Comparison of ENCODE assay signal across 9 cellular contexts in genomic region chr9:17531642-17532254, GRCh38. TPM values are rescaled to one million over a fixed set of nuclear protein-coding genes. Genes with fewer than 3 reads are reported as not detected.
A peak's percentile ranks its signal among the peaks of the same experiment; 100 is the strongest.
DNase-seq lines count a peak whose midpoint lies in the region; ATAC-seq, FAIRE-seq and TF ChIP-seq lines count a peak whose summit lies in the region.
"Had no signal": no experiment of that assay in that cellular context is flagged by ENCODE, and none has a peak within 500 bp of the region (broad histone marks: within the 10 kb centered on the region; RNA-seq: fewer than 3 reads in every experiment).

No MANE protein-coding gene starts in this region.

- peak overlapping the region; percentile 70 for H3K4me2 ChIP-seq in OCI-LY3 (ENCODE audit: low read length)
- H3K4me2 ChIP-seq: BLaER1 had no signal

- DNase-seq in DMS153 treated with DMSO at 0.1 percent for 48 hours (lab: John Stamatoyannopoulos, UW; ENCODE audit: unreplicated experiment): peak; percentile 32
- DNase-seq in DMS153 (lab: John Stamatoyannopoulos, UW): no peak
- DNase-seq in GM19239 (ENCODE audit: insufficient read length, low spot score): peak; percentile 12
- peak; percentile 17 to 48 for DNase-seq in dermis microvascular lymphatic vessel endothelial cell (ENCODE audit: low read depth in 2 of 2)
- DNase-seq in cerebellar nuclear complex (lab: John Stamatoyannopoulos, UW): no peak

- peak overlapping the region; percentile 62 for H3K4me3 ChIP-seq in OCI-LY3 (ENCODE audit: low read length)
- H3K4me3 ChIP-seq: BLaER1 had no signal

- FAIRE-seq in GM19239 (lab: Jason Lieb, UNC): no peak

- no peaks in the 10 kb centered on the region for H3K9me3 Mint-ChIP-seq in nephron

- H3K9ac ChIP-seq in OCI-LY3 (ENCODE audit: low read length): peak overlapping the region; percentile 17; the same call in 1 of the 2 replicates
- H3K9ac ChIP-seq: BLaER1 had no signal

- no peaks in the 10 kb centered on the region for H3K36me3 Mint-ChIP-seq in nephron (ENCODE audit: low read depth)

- no peaks in the 10 kb centered on the region for H3K36me3 ChIP-seq in OCI-LY3 (replicated peaks; ENCODE audit: low read depth, low read length)
- H3K36me3 ChIP-seq: BLaER1 had no signal

- H4K20me1 ChIP-seq in OCI-LY3 (ENCODE audit: insufficient read depth, low read length): no peaks in the 10 kb centered on the region
- H4K20me1 ChIP-seq: BLaER1 had no signal

- no peaks in the 10 kb centered on the region for H3K79me2 ChIP-seq in OCI-LY3 (ENCODE audit: low read length)

- H3K9me3 ChIP-seq in OCI-LY3 (ENCODE audit: insufficient read depth, low read length): no peaks in the 10 kb centered on the region
- H3K9me3 ChIP-seq: BLaER1 had no signal

- H3K27ac ChIP-seq in OCI-LY3 (ENCODE audit: low read length): no peak overlapping the region
- H3K27ac ChIP-seq: BLaER1 had no signal

- no peak overlapping the region for H3K4me3 Mint-ChIP-seq in nephron

- ATAC-seq in HG03280 (IDR thresholded peaks at IDR 0.05; ENCODE audit: unreplicated experiment): peak; percentile 93

- H3K27me3 Mint-ChIP-seq in nephron (ENCODE audit: low read depth): no peaks in the 10 kb centered on the region

- H3K27me3 ChIP-seq in OCI-LY3 (ENCODE audit: low read depth, low read length): peaks cover 9% of the 10 kb centered on the region; the same call in 1 of the 2 replicates
- H3K27me3 ChIP-seq: BLaER1 had no signal

- peak overlapping the region in 2 of 3 experiments; percentile 56 to 63 for H3K27ac Mint-ChIP-seq in nephron

- peaks cover 8% of the 10 kb centered on the region for H3K4me1 Mint-ChIP-seq in nephron

- TF ChIP-seq CTCF in OCI-LY3 (IDR thresholded peaks at IDR 0.05; ENCODE audit: low read depth, low read length): peak; percentile 61
- TF ChIP-seq CTCF in nephron (IDR thresholded peaks at IDR 0.05; ENCODE audit: unreplicated experiment in 3 of 3): peak; percentile 81 to 91 (median 83)

- H2AFZ ChIP-seq in OCI-LY3 (ENCODE audit: low read depth, low read length): peak overlapping the region; percentile 91

- H3K4me1 ChIP-seq in OCI-LY3 (ENCODE audit: low read length): peaks cover 4% of the 10 kb centered on the region; the same call in 1 of the 2 replicates
- H3K4me1 ChIP-seq: BLaER1 had no signal

RNA-seq across cellular contexts. Expression of gene SH3GL2, which starts 47.1 kb away (rescaled TPM):
- total RNA-seq in dermis microvascular lymphatic vessel endothelial cell: under 0.01 TPM in 1 of 2 replicates, not detected in the other

Comparison
In these comparisons a context has a peak if more than half of its experiments do, and no peak if none do; other contexts are left out.
1. DNase-seq: peak in DMS153 treated with DMSO at 0.1 percent for 48 hours (single experiment), GM19239 (single experiment) and dermis microvascular lymphatic vessel endothelial cell (2 of 2); none in DMS153 (single experiment) and cerebellar nuclear complex (0 of 2).